12 cellular contexts compared by ENCODE assay signal in the genomic region with DNA sequence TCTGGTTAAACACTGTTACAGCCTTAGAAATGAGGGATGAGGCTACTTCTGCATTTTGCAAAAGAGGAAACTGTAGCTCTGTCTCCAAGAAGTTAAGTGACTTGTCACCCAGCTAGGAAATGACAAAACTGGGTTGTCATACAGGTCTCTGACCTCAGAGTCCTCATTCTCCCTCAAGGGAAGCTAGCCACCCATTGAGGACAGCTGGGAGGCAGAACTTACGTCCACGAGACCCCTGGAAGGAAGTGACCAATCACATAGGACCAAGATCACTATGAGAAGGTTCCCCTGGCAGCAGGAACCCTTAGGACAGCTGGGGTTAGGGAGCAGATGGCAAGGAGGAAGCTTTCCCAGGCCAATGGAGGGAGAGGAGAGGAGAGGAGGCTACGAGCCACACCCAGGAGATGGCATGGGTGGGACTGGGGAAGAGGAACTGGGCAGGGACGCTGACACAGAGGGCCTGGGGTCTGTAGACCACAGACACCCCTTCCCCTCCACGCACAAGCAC. TPM values are rescaled to one million over a fixed set of nuclear protein-coding genes. Genes with fewer than 3 reads are reported as not detected.
DNase-seq lines count a peak whose midpoint lies in the region; ATAC-seq and TF ChIP-seq lines count a peak whose summit lies in the region.
"Had no signal": no experiment of that assay in that cellular context is flagged by ENCODE, and none has a peak within 500 bp of the region (broad histone marks: within the 10 kb centered on the region; RNA-seq: fewer than 3 reads in every experiment).

No MANE protein-coding gene starts in this region.

- H3K27me3 ChIP-seq in suprapubic skin, result no peaks in the 10 kb centered on the region
- H3K27me3 ChIP-seq: hepatocyte had no signal

- H3K4me3 ChIP-seq in NB4 (ENCODE audit: low read depth, low read length) (no peak overlapping the region), mucosa of descending colon (no peak overlapping the region), suprapubic skin (no peak overlapping the region)
- H3K4me3 ChIP-seq: hepatocyte had no signal

- peak; percentile 92 for DNase-seq in NB4 (ENCODE audit: low read depth)
- peak in 1 of 3 donors; percentile 8 for DNase-seq in mucosa of descending colon
- DNase-seq in suprapubic skin (ENCODE audit: low spot score in 2 of 2), result peak in 1 of 2 donors; percentile 65
- no peak for DNase-seq in COLO829 (ENCODE audit: low spot score)
- DNase-seq: activated CD4-positive, alpha-beta T cell treated with anti-CD3 and anti-CD28 coated beads, Interleukin-2, amount 10 ng/mL, durations not matched to agents 24 days and 14 days; activated naive CD4-positive, alpha-beta T cell treated with anti-CD3 and anti-CD28 coated beads, Interleukin-2, amount 50 U/mL, for 16 hours; effector memory CD4-positive, alpha-beta T cell had no signal

- TF ChIP-seq CTCF in NB4 (IDR thresholded peaks at IDR 0.05; ENCODE audit: low read depth, low read length) (no peak), mucosa of descending colon (IDR thresholded peaks at IDR 0.05) (no peak), suprapubic skin (IDR thresholded peaks at IDR 0.05) (no peak)

- no peak for TF ChIP-seq EP300 in suprapubic skin (IDR thresholded peaks at IDR 0.05)

- intact Hi-C loops in mucosa of descending colon (cut with DNase I, micrococcal nuclease), result no loop called here

- 74% methylated on average over 5 of the region's 5 CpGs for WGBS in suprapubic skin

- no peaks in the 10 kb centered on the region for H3K4me1 ChIP-seq in mucosa of descending colon (ENCODE audit: low read depth)
- H3K4me1 ChIP-seq in suprapubic skin, result no peaks in the 10 kb centered on the region

- H3K9me3 ChIP-seq in mucosa of descending colon (no peaks in the 10 kb centered on the region), suprapubic skin (no peaks in the 10 kb centered on the region)

- TF ChIP-seq POLR2A in NB4 (IDR thresholded peaks at IDR 0.05; ENCODE audit: extremely low read depth, insufficient read length), result no peak
- no peak for TF ChIP-seq POLR2A in suprapubic skin (IDR thresholded peaks at IDR 0.05)

- peak overlapping the region; percentile 22 for H3K27ac ChIP-seq in cingulate gyrus (ENCODE audit: low read depth, low read length)
- peak overlapping the region; percentile 51 for H3K27ac ChIP-seq in suprapubic skin
- H3K27ac ChIP-seq: hepatocyte had no signal

- H3K36me3 ChIP-seq in mucosa of descending colon (ENCODE audit: low read depth) (peaks cover 7% of the 10 kb centered on the region), suprapubic skin (peaks cover 95% of the 10 kb centered on the region)

- ATAC-seq in mucosa of descending colon (peak; percentile 67), HG02678 (IDR thresholded peaks at IDR 0.05; ENCODE audit: unreplicated experiment) (no peak), GM19397 (IDR thresholded peaks at IDR 0.05; ENCODE audit: unreplicated experiment) (no peak), HG03097 (IDR thresholded peaks at IDR 0.05; ENCODE audit: low FRiP score, unreplicated experiment) (no peak)

RNA-seq across cellular contexts. Expression of gene METTL22, which starts 11.2 kb away (rescaled TPM):
- 10 to 100 TPM; 24.1 to 41.0 (median 30.8) TPM for total RNA-seq in mucosa of descending colon
- total RNA-seq in suprapubic skin, result 100 to 1,000 TPM in 1 of 4 donors, 10 to 100 TPM in 3; 15.5 to 114 (median 28.3) TPM

RNA-seq across cellular contexts. Expression of gene ABAT, which starts 41.7 kb away (rescaled TPM):
- total RNA-seq in mucosa of descending colon (10 to 100 TPM; 12.1 to 25.5 (median 16.5) TPM), suprapubic skin (1 to 10 TPM; 2.0 to 8.5 (median 5.9) TPM)

RNA-seq across cellular contexts. Expression of gene TMEM114, which starts 42.4 kb away (rescaled TPM):
- total RNA-seq in mucosa of descending colon, result under 1 TPM in 1 of 3 donors, not detected in 2; 0.60 TPM
- not detected for total RNA-seq in suprapubic skin
- total RNA-seq: activated CD4-positive, alpha-beta T cell treated with anti-CD3 and anti-CD28 coated beads, Interleukin-2, amount 10 ng/mL, durations not matched to agents 24 days and 14 days; hepatocyte had no signal
